In genomic region chr12:132303853-132304373, GRCh38 we compare ENCODE assay signal across 2 cellular contexts. TPM values are rescaled to one million over a fixed set of nuclear protein-coding genes. Genes with fewer than 3 reads are reported as not detected.
"Had no signal": no experiment of that assay in that cellular context is flagged by ENCODE, and none has a peak within 500 bp of the region (broad histone marks: within the 10 kb centered on the region; RNA-seq: fewer than 3 reads in every experiment).

No MANE protein-coding gene starts in this region.

RNA-seq across cellular contexts. Expression of gene GALNT9, which starts 25.5 kb away (rescaled TPM):
- total RNA-seq: M059J, NCI-H460 had no signal
